Comparison of ENCODE assay signal across 32 cellular contexts in the genomic region with DNA sequence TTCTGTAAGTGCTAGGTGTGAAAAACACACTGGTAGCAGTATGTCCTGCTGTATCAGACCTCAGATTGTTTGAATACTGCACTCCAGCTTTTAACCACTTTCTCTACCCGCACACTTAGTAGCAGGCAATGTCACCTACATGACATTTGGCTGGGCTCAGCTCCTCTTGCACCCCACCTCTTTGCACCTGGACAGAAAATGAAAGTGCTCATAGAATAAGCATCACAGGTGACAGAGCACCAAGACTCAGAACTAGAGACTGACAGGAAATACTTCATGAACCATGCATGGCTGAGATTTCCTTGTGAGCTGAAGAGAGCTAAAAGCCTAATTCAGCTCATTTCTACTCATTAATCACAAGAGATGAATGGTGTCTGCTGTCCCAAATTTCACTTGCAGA.
"Had no signal": no experiment of that assay in that cellular context is flagged by ENCODE, and none has a peak within 500 bp of the region (broad histone marks: within the 10 kb centered on the region; RNA-seq: fewer than 3 reads in every experiment).

No MANE protein-coding gene starts in this region.

- ATAC-seq: activated CD4-positive, CD25-positive, alpha-beta regulatory T cell treated with anti-CD3 and anti-CD28 coated beads, Interleukin-2, amount 50 U/mL, for 24 hours; activated CD8-positive, alpha-beta T cell treated with anti-CD3 and anti-CD28 coated beads for 36 hours; activated naive CD8-positive, alpha-beta T cell treated with anti-CD3 and anti-CD28 coated beads, Interleukin-2, amount 50 U/mL, for 24 hours; gastroesophageal sphincter had no signal

- H3K4me1 Mint-ChIP-seq: activated B cell treated with CpG ODN at 0.5 μM for 24 hours; activated naive CD4-positive, alpha-beta T cell treated with anti-CD3 and anti-CD28 coated beads, Interleukin-2, amount 50 U/mL, for 24 hours; activated naive CD8-positive, alpha-beta T cell treated with anti-CD3 and anti-CD28 coated beads for 36 hours; activated naive CD8-positive, alpha-beta T cell treated with anti-CD3 and anti-CD28 coated beads, Interleukin-2, amount 50 U/mL, for 24 hours had no signal

- DNase-seq: activated B cell treated with CpG ODN at 0.5 μM for 24 hours; activated CD4-positive, alpha-beta T cell treated with anti-CD3 and anti-CD28 coated beads for 48 hours; activated CD4-positive, alpha-beta T cell treated with anti-CD3 and anti-CD28 coated beads, Interleukin-2, amount 50 U/mL, for 1 hour; activated CD4-positive, alpha-beta T cell treated with anti-CD3 and anti-CD28 coated beads, Interleukin-2, amount 50 U/mL, for 48 hours; activated CD8-positive, alpha-beta memory T cell treated with anti-CD3 and anti-CD28 coated beads for 24 hours; activated CD8-positive, alpha-beta T cell treated with anti-CD3 and anti-CD28 coated beads for 36 hours; activated effector memory CD4-positive, alpha-beta T cell treated with anti-CD3 and anti-CD28 coated beads, Interleukin-2, amount 50 U/mL, for 16 hours; activated naive CD4-positive, alpha-beta T cell treated with anti-CD3 and anti-CD28 coated beads for 36 hours; activated naive CD8-positive, alpha-beta T cell treated with anti-CD3 and anti-CD28 coated beads for 36 hours; activated naive CD8-positive, alpha-beta T cell treated with anti-CD3 and anti-CD28 coated beads, Interleukin-2, amount 50 U/mL, for 24 hours; activated T-cell treated with anti-CD3 and anti-CD28 coated beads, Interleukin-2, amount 50 U/mL, for 48 hours; adrenal gland; amygdala; central memory CD4-positive, alpha-beta T cell; cerebellar nuclear complex; colonic mucosa; effector CD8-positive, alpha-beta T cell; esophagus squamous epithelium; foreskin melanocyte; hypothalamus; T1000; WERI-Rb-1 had no signal

- H3K36me3 Mint-ChIP-seq: activated naive CD4-positive, alpha-beta T cell treated with anti-CD3 and anti-CD28 coated beads, Interleukin-2, amount 50 U/mL, for 24 hours; activated naive CD8-positive, alpha-beta T cell treated with anti-CD3 and anti-CD28 coated beads for 36 hours; brain had no signal

- H3K27ac ChIP-seq: adrenal gland, ascending aorta, breast epithelium, cardiac muscle cell, colonic mucosa, epithelial cell of prostate, esophagus squamous epithelium, gastroesophageal sphincter, WERI-Rb-1 had no signal

- H3K4me3 Mint-ChIP-seq: activated B cell treated with CpG ODN at 0.5 μM for 24 hours; activated CD8-positive, alpha-beta T cell treated with anti-CD3 and anti-CD28 coated beads for 36 hours; activated naive CD4-positive, alpha-beta T cell treated with anti-CD3 and anti-CD28 coated beads for 36 hours; activated naive CD4-positive, alpha-beta T cell treated with anti-CD3 and anti-CD28 coated beads, Interleukin-2, amount 50 U/mL, for 24 hours; activated naive CD8-positive, alpha-beta T cell treated with anti-CD3 and anti-CD28 coated beads for 36 hours; activated naive CD8-positive, alpha-beta T cell treated with anti-CD3 and anti-CD28 coated beads, Interleukin-2, amount 50 U/mL, for 24 hours; activated T-helper 1 cell treated with anti-CD3 and anti-CD28 coated beads, Interleukin-12 subunit alpha, Interleukin-12 subunit beta, Interleukin-2, Interleukin-4 antibody, amounts not matched to agents 30 ng/mL and 10 ng/mL and 1 ng/mL, durations not matched to agents 14 hours and 24 hours and 36 hours; brain; T-helper 2 cell treated with Interferon-gamma antibody and Interleukin-4, amounts not matched to agents 5 μg/mL and 100 μg/mL, for 36 hours had no signal

- H3K27me3 ChIP-seq: adrenal gland, ascending aorta, breast epithelium, cardiac muscle cell, colonic mucosa, esophagus squamous epithelium, gastroesophageal sphincter had no signal

- H3K9me3 ChIP-seq: adrenal gland, ascending aorta, breast epithelium, colonic mucosa, gastroesophageal sphincter had no signal

- H3K9me3 Mint-ChIP-seq: brain had no signal

- H3K27me3 Mint-ChIP-seq: activated B cell treated with CpG ODN at 0.5 μM for 24 hours; activated CD8-positive, alpha-beta T cell treated with anti-CD3 and anti-CD28 coated beads for 36 hours; activated naive CD4-positive, alpha-beta T cell treated with anti-CD3 and anti-CD28 coated beads, Interleukin-2, amount 50 U/mL, for 24 hours; activated naive CD8-positive, alpha-beta T cell treated with anti-CD3 and anti-CD28 coated beads for 36 hours; activated naive CD8-positive, alpha-beta T cell treated with anti-CD3 and anti-CD28 coated beads, Interleukin-2, amount 50 U/mL, for 24 hours had no signal

- H3K4me3 ChIP-seq: adrenal gland, ascending aorta, breast epithelium, cardiac muscle cell, colonic mucosa, esophagus squamous epithelium, gastroesophageal sphincter had no signal

- H3K4me1 ChIP-seq: adrenal gland, ascending aorta, breast epithelium, colonic mucosa, esophagus squamous epithelium, gastroesophageal sphincter had no signal

- H3K36me3 ChIP-seq: adrenal gland, ascending aorta, breast epithelium, cardiac muscle cell, colonic mucosa, esophagus squamous epithelium, gastroesophageal sphincter, WERI-Rb-1 had no signal
